In genomic region chr7:14806886-14807285, GRCh38 we compare ENCODE assay signal across 25 cellular contexts.
DNase-seq lines count a peak whose midpoint lies in the region; TF ChIP-seq lines count a peak whose summit lies in the region.
"Had no signal": no experiment of that assay in that cellular context is flagged by ENCODE, and none has a peak within 500 bp of the region (broad histone marks: within the 10 kb centered on the region; RNA-seq: fewer than 3 reads in every experiment).

No MANE protein-coding gene starts in this region.

- H3K9me3 Mint-ChIP-seq in HFFc6 (no peaks in the 10 kb centered on the region), endothelial cell (ENCODE audit: unreplicated experiment) (no peaks in the 10 kb centered on the region)

- H3K36me3 Mint-ChIP-seq in HFFc6 (ENCODE audit: low read depth) (no peaks in the 10 kb centered on the region), endothelial cell (ENCODE audit: low read depth, unreplicated experiment) (no peaks in the 10 kb centered on the region)

- no peaks in the 10 kb centered on the region for H3K27me3 Mint-ChIP-seq in HFFc6 (ENCODE audit: insufficient read depth)
- H3K27me3 Mint-ChIP-seq in endothelial cell (ENCODE audit: unreplicated experiment): no peaks in the 10 kb centered on the region

- H3K4me1 Mint-ChIP-seq in HFFc6 (ENCODE audit: low read depth): peaks cover 21% of the 10 kb centered on the region
- no peaks in the 10 kb centered on the region for H3K4me1 Mint-ChIP-seq in endothelial cell (ENCODE audit: unreplicated experiment)

- POLR2A ChIA-PET in AG04450 (lab: Yijun Ruan, JAX): no interaction called here

- CTCF ChIA-PET in AG04450 (lab: Charles Lee): no interaction called here

- DNase-seq in AG04450 (ENCODE audit: low read depth, low spot score) (peak; percentile 3), HFFc6 (peak; percentile 39), brain microvascular endothelial cell (no peak), iris pigment epithelial cell (ENCODE audit: low read depth) (peak; percentile 4), NOMO-1 treated with DMSO at 0.1 percent for 48 hours (lab: John Stamatoyannopoulos, UW; ENCODE audit: unreplicated experiment) (no peak), WERI-Rb-1 (no peak), H4 (ENCODE audit: low spot score) (no peak), endothelial cell (ENCODE audit: low spot score) (no peak)
- DNase-seq: activated CD4-positive, alpha-beta T cell treated with anti-CD3 and anti-CD28 coated beads, Interleukin-2, amount 50 U/mL, for 48 hours; activated T-cell treated with anti-CD3 and anti-CD28 coated beads for 4 hours; Calu3; cerebellar nuclear complex; effector memory CD4-positive, alpha-beta T cell; heart right ventricle; NCI-H1048; NCI-H187 treated with DMSO at 0.1 percent for 48 hours; NCI-H2227 treated with DMSO at 0.1 percent for 48 hours; SJCRH30; stimulated activated CD4-positive, alpha-beta T cell treated with anti-CD3 and anti-CD28 coated beads, Interleukin-4, amount 100 ng/mL, for 4 hours; upper lobe of right lung had no signal

- H3K27ac Mint-ChIP-seq in HFFc6: peak overlapping the region; percentile 65
- H3K27ac Mint-ChIP-seq in endothelial cell (ENCODE audit: unreplicated experiment): no peak overlapping the region
- H3K27ac Mint-ChIP-seq: T-helper 2 cell treated with Interferon-gamma antibody and Interleukin-4, amounts not matched to agents 5 μg/mL and 100 μg/mL, for 36 hours had no signal

- H3K27me3 ChIP-seq in AG04450 (ENCODE audit: control insufficient read depth, insufficient read depth, low read length): no peaks in the 10 kb centered on the region
- no peaks in the 10 kb centered on the region for H3K27me3 ChIP-seq in brain microvascular endothelial cell (replicated peaks)
- no peaks in the 10 kb centered on the region for H3K27me3 ChIP-seq in WERI-Rb-1 (ENCODE audit: insufficient read depth, low read depth, severe bottlenecking)
- H3K27me3 ChIP-seq: BLaER1 treated with 17β-estradiol and CSF1 and Interleukin-3, amounts not matched to agents 10 nM and 100 nM; heart right ventricle; neutrophil; SJCRH30; upper lobe of right lung had no signal

- no peak overlapping the region for H3K4me3 ChIP-seq in AG04450 (ENCODE audit: low read depth, low read length)
- no peak overlapping the region for H3K4me3 ChIP-seq in brain microvascular endothelial cell (ENCODE audit: low read depth, low read length)
- no peak overlapping the region for H3K4me3 ChIP-seq in WERI-Rb-1 (ENCODE audit: low read depth, low read length)
- H3K4me3 ChIP-seq: BLaER1 treated with 17β-estradiol and CSF1 and Interleukin-3, amounts not matched to agents 10 nM and 100 nM; heart right ventricle; SJCRH30; upper lobe of right lung had no signal

- H3K9me3 ChIP-seq in AG04450 (ENCODE audit: control insufficient read depth, insufficient read depth, low read length) (no peaks in the 10 kb centered on the region), WERI-Rb-1 (ENCODE audit: severe bottlenecking) (no peaks in the 10 kb centered on the region)
- H3K9me3 ChIP-seq: BLaER1 treated with 17β-estradiol and CSF1 and Interleukin-3, amounts not matched to agents 10 nM and 100 nM; heart right ventricle; neutrophil; SJCRH30; upper lobe of right lung had no signal

- H3K4me3 Mint-ChIP-seq in HFFc6 (peak overlapping the region; percentile 34), endothelial cell (ENCODE audit: unreplicated experiment) (no peak overlapping the region)
- H3K4me3 Mint-ChIP-seq: T-helper 2 cell treated with Interferon-gamma antibody and Interleukin-4, amounts not matched to agents 5 μg/mL and 100 μg/mL, for 36 hours had no signal

- in situ Hi-C loops in brain microvascular endothelial cell (cut with HindIII; ENCODE audit: low pct_ligation_motif_present, low sequenced_read_pairs): no loop called here

- H3K36me3 ChIP-seq in brain microvascular endothelial cell (replicated peaks): no peaks in the 10 kb centered on the region
- no peaks in the 10 kb centered on the region for H3K36me3 ChIP-seq in WERI-Rb-1
- H3K36me3 ChIP-seq: BLaER1 treated with 17β-estradiol and CSF1 and Interleukin-3, amounts not matched to agents 10 nM and 100 nM; heart right ventricle; neutrophil; SJCRH30; upper lobe of right lung had no signal

- TF ChIP-seq CTCF in AG04450 (IDR thresholded peaks at IDR 0.05; ENCODE audit: low read depth, low read length): no peak
- no peak for TF ChIP-seq CTCF in HFFc6 (IDR thresholded peaks at IDR 0.05)
- no peak for TF ChIP-seq CTCF in brain microvascular endothelial cell (IDR thresholded peaks at IDR 0.05; ENCODE audit: low read depth, low read length, missing control alignments)
- TF ChIP-seq CTCF in WERI-Rb-1 (IDR thresholded peaks at IDR 0.05; ENCODE audit: low read depth, low read length): no peak
- no peak for TF ChIP-seq CTCF in endothelial cell (IDR thresholded peaks at IDR 0.05; ENCODE audit: unreplicated experiment)

- H3K27ac ChIP-seq in AG04450 (ENCODE audit: low read depth, low read length) (no peak overlapping the region), brain microvascular endothelial cell (peak overlapping the region; percentile 39), WERI-Rb-1 (no peak overlapping the region)
- H3K27ac ChIP-seq: 22Rv1; BLaER1 treated with 17β-estradiol and CSF1 and Interleukin-3, amounts not matched to agents 10 nM and 100 nM; heart right ventricle; KMS-11; neutrophil; SJCRH30; upper lobe of right lung had no signal

Comparison
In these comparisons a context has a peak if more than half of its experiments do, and no peak if none do; other contexts are left out.
1. DNase-seq: peak in AG04450 (single experiment), HFFc6 (single experiment) and iris pigment epithelial cell (single experiment); none in brain microvascular endothelial cell (single experiment), NOMO-1 treated with DMSO at 0.1 percent for 48 hours (single experiment), WERI-Rb-1 (single experiment), H4 (single experiment) and endothelial cell (single experiment).